8 cellular contexts compared by ENCODE assay signal in genomic region chr14:50944647-50945413, GRCh38. TPM values are rescaled to one million over a fixed set of nuclear protein-coding genes. Genes with fewer than 3 reads are reported as not detected.
DNase-seq lines count a peak whose midpoint lies in the region; ATAC-seq and TF ChIP-seq lines count a peak whose summit lies in the region.

No MANE protein-coding gene starts in this region.

- peaks cover 13% of the 10 kb centered on the region for H3K27me3 ChIP-seq in CD8-positive, alpha-beta T cell (ENCODE audit: insufficient read depth, low read length)
- no peaks in the 10 kb centered on the region for H3K27me3 ChIP-seq in foreskin keratinocyte

- no peaks in the 10 kb centered on the region for H3K9me3 Mint-ChIP-seq in CD8-positive, alpha-beta T cell
- no peaks in the 10 kb centered on the region for H3K9me3 Mint-ChIP-seq in activated CD4-positive, alpha-beta memory T cell treated with anti-CD3 and anti-CD28 coated beads for 36 hours
- no peaks in the 10 kb centered on the region for H3K9me3 Mint-ChIP-seq in osteocyte (ENCODE audit: unreplicated experiment)

- no peak for TF ChIP-seq POLR2A in NB4 (IDR thresholded peaks at IDR 0.05; ENCODE audit: extremely low read depth, insufficient read length)

- H3K4me1 ChIP-seq in CD8-positive, alpha-beta T cell (ENCODE audit: insufficient read depth, low read length): peaks cover 10% of the 10 kb centered on the region
- H3K4me1 ChIP-seq in foreskin keratinocyte: peaks cover 16% of the 10 kb centered on the region

- CTCF ChIA-PET in CD8-positive, alpha-beta T cell (lab: Charles Lee): interaction anchor here (1.0 to 1.4 kb wide), 2 partner anchors 9 to 13 kb away, joined by 3 read pairs; no protein-coding TSS in a partner anchor
- CTCF ChIA-PET in activated CD4-positive, alpha-beta memory T cell treated with anti-CD3 and anti-CD28 coated beads for 36 hours (lab: Charles Lee): no interaction called here

- no peak overlapping the region for H3K27ac ChIP-seq in CD8-positive, alpha-beta T cell (ENCODE audit: low read depth, low read length)
- peak overlapping the region; percentile 90 for H3K27ac ChIP-seq in foreskin keratinocyte

- no peaks in the 10 kb centered on the region for H3K9me3 ChIP-seq in CD8-positive, alpha-beta T cell (ENCODE audit: low read length)

- intact Hi-C loops in CD8-positive, alpha-beta T cell (cut with DNase I, micrococcal nuclease): no loop called here
- intact Hi-C loops in activated CD4-positive, alpha-beta memory T cell treated with anti-CD3 and anti-CD28 coated beads for 36 hours (cut with micrococcal nuclease): no loop called here

- peak overlapping the region; percentile 86 for H3K4me3 Mint-ChIP-seq in CD8-positive, alpha-beta T cell
- H3K4me3 Mint-ChIP-seq in activated CD4-positive, alpha-beta memory T cell treated with anti-CD3 and anti-CD28 coated beads for 36 hours: peak overlapping the region; percentile 75
- peak overlapping the region; percentile 79 for H3K4me3 Mint-ChIP-seq in osteocyte (ENCODE audit: unreplicated experiment)

- peak; percentile 14 for ATAC-seq in CD8-positive, alpha-beta T cell
- peak; percentile 20 for ATAC-seq in GM19351 (IDR thresholded peaks at IDR 0.05; ENCODE audit: unreplicated experiment)
- ATAC-seq in foreskin keratinocyte: peak; percentile 81
- no peak for ATAC-seq in GM18858 (IDR thresholded peaks at IDR 0.05; ENCODE audit: unreplicated experiment)
- ATAC-seq in HG03175 (IDR thresholded peaks at IDR 0.05; ENCODE audit: unreplicated experiment): no peak

- TF ChIP-seq CTCF in CD8-positive, alpha-beta T cell (IDR thresholded peaks at IDR 0.05): no peak
- TF ChIP-seq CTCF in NB4 (IDR thresholded peaks at IDR 0.05; ENCODE audit: low read depth, low read length): no peak
- no peak for TF ChIP-seq CTCF in foreskin keratinocyte (conservative IDR thresholded peaks at IDR 0.05)
- no peak for TF ChIP-seq CTCF in osteocyte (IDR thresholded peaks at IDR 0.05)

- peak overlapping the region; percentile 74 for H3K4me3 ChIP-seq in CD8-positive, alpha-beta T cell (ENCODE audit: low read depth, low read length)
- H3K4me3 ChIP-seq in NB4 (ENCODE audit: low read depth, low read length): peak overlapping the region; percentile 89

- peaks cover 40% of the 10 kb centered on the region for H3K27me3 Mint-ChIP-seq in CD8-positive, alpha-beta T cell (ENCODE audit: low read depth)
- H3K27me3 Mint-ChIP-seq in activated CD4-positive, alpha-beta memory T cell treated with anti-CD3 and anti-CD28 coated beads for 36 hours: peaks cover 30% of the 10 kb centered on the region
- no peaks in the 10 kb centered on the region for H3K27me3 Mint-ChIP-seq in osteocyte (ENCODE audit: unreplicated experiment)

- H3K27ac Mint-ChIP-seq in CD8-positive, alpha-beta T cell: no peak overlapping the region
- no peak overlapping the region for H3K27ac Mint-ChIP-seq in activated CD4-positive, alpha-beta memory T cell treated with anti-CD3 and anti-CD28 coated beads for 36 hours
- peak overlapping the region; percentile 66 for H3K27ac Mint-ChIP-seq in osteocyte (ENCODE audit: unreplicated experiment)

- POLR2A ChIA-PET in CD8-positive, alpha-beta T cell (lab: Charles Lee): no interaction called here
- POLR2A ChIA-PET in activated CD4-positive, alpha-beta memory T cell treated with anti-CD3 and anti-CD28 coated beads for 36 hours (lab: Charles Lee): no interaction called here

- H3K36me3 Mint-ChIP-seq in CD8-positive, alpha-beta T cell: no peaks in the 10 kb centered on the region
- H3K36me3 Mint-ChIP-seq in activated CD4-positive, alpha-beta memory T cell treated with anti-CD3 and anti-CD28 coated beads for 36 hours: no peaks in the 10 kb centered on the region
- no peaks in the 10 kb centered on the region for H3K36me3 Mint-ChIP-seq in osteocyte (ENCODE audit: unreplicated experiment)

- no peaks in the 10 kb centered on the region for H3K36me3 ChIP-seq in CD8-positive, alpha-beta T cell (ENCODE audit: insufficient read depth, low read length)

- peaks cover 16% of the 10 kb centered on the region for H3K4me1 Mint-ChIP-seq in CD8-positive, alpha-beta T cell (ENCODE audit: low read depth)
- H3K4me1 Mint-ChIP-seq in activated CD4-positive, alpha-beta memory T cell treated with anti-CD3 and anti-CD28 coated beads for 36 hours (ENCODE audit: low read depth): peaks cover 10% of the 10 kb centered on the region
- peaks cover 36% of the 10 kb centered on the region for H3K4me1 Mint-ChIP-seq in osteocyte (ENCODE audit: unreplicated experiment)

- DNase-seq in CD8-positive, alpha-beta T cell: no peak
- DNase-seq in NB4 (ENCODE audit: low read depth) (peak; percentile 40), foreskin keratinocyte (peak; percentile 71 to 80), osteocyte (ENCODE audit: extremely low spot score, unreplicated experiment) (no peak)
- peak; percentile 25 for DNase-seq in activated CD4-positive, alpha-beta memory T cell treated with anti-CD3 and anti-CD28 coated beads for 36 hours

RNA-seq across cellular contexts. Expression of gene PYGL, which starts 0.5 kb away (rescaled TPM):
- total RNA-seq in CD8-positive, alpha-beta T cell: under 1 TPM in 1 of 2 experiments, not detected in 1; 0.36 TPM
- total RNA-seq in activated CD4-positive, alpha-beta memory T cell treated with anti-CD3 and anti-CD28 coated beads for 36 hours: 1 to 10 TPM in 1 of 2 experiments, under 1 TPM in 1; 0.71 to 1.2 TPM
- 238 and 327 TPM in 2 replicates for total RNA-seq in foreskin keratinocyte
- 115 and 162 TPM in 2 replicates for polyA plus RNA-seq in foreskin keratinocyte
- total RNA-seq in osteocyte: 36.1 and 37.3 TPM in 2 replicates

Comparison
In these comparisons a context has a peak if more than half of its experiments do, and no peak if none do; other contexts are left out.
1. ATAC-seq: peak in CD8-positive, alpha-beta T cell (single experiment), GM19351 (single experiment) and foreskin keratinocyte (single experiment); none in GM18858 (single experiment) and HG03175 (single experiment).
2. DNase-seq: peak in NB4 (single experiment), activated CD4-positive, alpha-beta memory T cell treated with anti-CD3 and anti-CD28 coated beads for 36 hours (single experiment) and foreskin keratinocyte (2 of 2); none in CD8-positive, alpha-beta T cell (0 of 7) and osteocyte (single experiment).
3. RNA of gene PYGL, which starts 0.5 kb away (total RNA-seq): 238 to 327 TPM in foreskin keratinocyte and 36.1 to 37.3 TPM in osteocyte; 0.71 to 1.2 TPM in activated CD4-positive, alpha-beta memory T cell treated with anti-CD3 and anti-CD28 coated beads for 36 hours and 0.36 TPM in CD8-positive, alpha-beta T cell; every median in the first group is over 10 times any median in the second.
4. Peak in every context shown above with its lines, with median percentiles within 50 percentile points of each other: H3K4me3 Mint-ChIP-seq.